8 cellular contexts compared by ENCODE assay signal in the genomic region with DNA sequence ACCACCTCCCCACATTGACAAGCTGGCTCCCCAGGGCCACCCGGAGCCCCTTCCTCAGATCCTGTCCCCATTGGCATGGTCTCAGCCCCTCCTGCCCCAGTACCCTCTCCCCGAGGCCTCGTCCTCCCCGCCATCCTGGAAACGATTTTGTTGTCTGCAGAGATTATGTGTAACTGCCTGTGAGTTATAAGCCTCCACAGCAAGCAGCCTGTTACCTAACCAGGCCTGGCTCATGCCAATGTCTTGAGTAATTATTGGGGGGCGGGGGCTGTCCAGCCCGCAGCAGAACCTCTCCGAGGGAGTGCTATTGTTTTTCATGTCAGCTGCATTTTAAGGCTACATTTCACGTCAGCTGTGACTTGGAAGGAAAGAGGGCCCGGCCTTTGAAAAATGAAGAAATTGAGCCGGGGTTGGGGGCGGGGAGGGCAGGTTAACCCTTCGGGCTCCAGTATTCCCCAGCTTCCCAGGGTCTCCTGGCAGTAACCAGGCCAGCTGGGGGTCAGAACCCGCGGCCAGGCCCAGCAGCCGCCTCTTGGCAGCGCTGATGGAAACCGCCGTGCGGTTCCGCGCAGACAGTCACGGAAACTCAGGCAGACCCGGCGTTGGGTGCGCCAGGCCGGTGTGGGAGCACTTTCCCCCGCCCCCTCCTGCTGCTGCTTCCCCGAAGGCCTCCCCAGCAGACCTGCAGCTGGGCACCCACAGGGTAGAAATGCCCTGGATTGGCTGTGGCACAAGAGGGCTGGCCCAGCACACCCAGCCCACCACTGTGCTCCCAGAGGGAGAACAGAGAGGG. TPM values are rescaled to one million over a fixed set of nuclear protein-coding genes. Genes with fewer than 3 reads are reported as not detected.
DNase-seq lines count a peak whose midpoint lies in the region; ATAC-seq and TF ChIP-seq lines count a peak whose summit lies in the region.
"Had no signal": no experiment of that assay in that cellular context is flagged by ENCODE, and none has a peak within 500 bp of the region (broad histone marks: within the 10 kb centered on the region; RNA-seq: fewer than 3 reads in every experiment).

No MANE protein-coding gene starts in this region.

- H3K27ac ChIP-seq in colonic mucosa (peak overlapping the region; percentile 66), tibial nerve (peak overlapping the region; percentile 80 to 91 (median 82))
- H3K27ac ChIP-seq: SK-N-MC had no signal

- peak; percentile 71 to 89 for TF ChIP-seq EP300 in tibial nerve (IDR thresholded peaks at IDR 0.05)

- 16% methylated on average over 13 to 27 of the region's 29 CpGs for WGBS in tibial nerve, 2 donors

- DNase-seq in NCI-H2227 (lab: John Stamatoyannopoulos, UW; ENCODE audit: unreplicated experiment), result peak; percentile 80
- DNase-seq in colonic mucosa, result peak; percentile 40
- peak; percentile 47 for DNase-seq in medulla oblongata (ENCODE audit: extremely low spot score)
- peak; percentile 74 to 81 for DNase-seq in tibial nerve (ENCODE audit: low spot score in 2 of 2)
- no peak for DNase-seq in NCI-H187 treated with DMSO at 0.1 percent for 48 hours (lab: John Stamatoyannopoulos, UW)
- no peak for DNase-seq in stimulated activated CD4-positive, alpha-beta T cell treated with anti-CD3 and anti-CD28 coated beads, Interleukin-4, amount 100 ng/mL, for 24 hours

- TF ChIP-seq POLR2A in tibial nerve (IDR thresholded peaks at IDR 0.05), result peak in 1 of 2 donors; percentile 24

- H3K4me1 ChIP-seq in colonic mucosa, result no peaks in the 10 kb centered on the region
- H3K4me1 ChIP-seq in tibial nerve, result peaks cover 0 to 31% (median 19%) of the 10 kb centered on the region in 4 donors

- intact Hi-C loops in colonic mucosa (cut with DNase I), result no loop called here

- H3K27me3 ChIP-seq in colonic mucosa (no peaks in the 10 kb centered on the region), tibial nerve (no peaks in the 10 kb centered on the region)

- H3K36me3 ChIP-seq in colonic mucosa, result no peaks in the 10 kb centered on the region
- H3K36me3 ChIP-seq in tibial nerve, result no peaks in the 10 kb centered on the region

- TF ChIP-seq CTCF in colonic mucosa (IDR thresholded peaks at IDR 0.05) (no peak), tibial nerve (IDR thresholded peaks at IDR 0.05) (no peak)

- H3K9me3 ChIP-seq in colonic mucosa (no peaks in the 10 kb centered on the region), tibial nerve (peaks cover 0 to 35% (median 4%) of the 10 kb centered on the region in 4 donors)

- H3K9ac ChIP-seq in colonic mucosa (ENCODE audit: low read depth in 2 of 2, low read length in 2 of 2), result peak overlapping the region; percentile 19 to 32

- no peak overlapping the region for H3K4me3 ChIP-seq in colonic mucosa
- peak overlapping the region in 2 of 4 donors; percentile 3 to 31 for H3K4me3 ChIP-seq in tibial nerve
- H3K4me3 ChIP-seq: SK-N-MC had no signal

- ATAC-seq in HG03565 (IDR thresholded peaks at IDR 0.05; ENCODE audit: unreplicated experiment), result no peak

RNA-seq across cellular contexts. Expression of a gene that starts 59.5 kb away (rescaled TPM):
- total RNA-seq in colonic mucosa (10 to 100 TPM; 10.9 to 18.2 TPM), tibial nerve (100 to 1,000 TPM; 128 to 330 (median 260) TPM)

Comparison
In these comparisons a context has a peak if more than half of its experiments do, and no peak if none do; other contexts are left out.
1. DNase-seq: peak in NCI-H2227 (single experiment), colonic mucosa (single experiment), medulla oblongata (single experiment) and tibial nerve (2 of 2); none in NCI-H187 treated with DMSO at 0.1 percent for 48 hours (single experiment) and stimulated activated CD4-positive, alpha-beta T cell treated with anti-CD3 and anti-CD28 coated beads, Interleukin-4, amount 100 ng/mL, for 24 hours (single experiment).
2. RNA of a gene that starts 59.5 kb away (total RNA-seq): 128 to 330 TPM in tibial nerve; 10.9 to 18.2 TPM in colonic mucosa; every median in the first group is over 4 times any median in the second.